In the genomic region with DNA sequence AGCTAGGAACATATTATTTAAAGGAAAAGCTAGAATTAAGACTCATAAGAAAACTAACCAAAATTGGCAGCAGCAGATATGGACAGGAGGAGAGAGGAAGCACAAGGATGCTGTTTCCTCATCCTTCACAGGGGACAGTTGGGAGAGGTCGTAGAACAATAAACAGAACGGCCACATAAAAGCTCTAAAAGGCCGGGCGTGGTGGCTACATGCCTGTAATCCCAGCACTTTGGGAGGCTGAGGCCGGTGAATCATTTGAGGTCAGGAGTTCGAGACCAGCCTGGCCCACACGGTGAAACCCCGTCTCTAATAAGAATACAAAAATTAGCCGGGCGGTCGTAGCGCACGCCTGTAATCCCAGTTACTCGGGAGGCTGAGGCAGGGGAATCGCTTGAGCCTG, we compare ENCODE assay signal across 21 cellular contexts. TPM values are rescaled to one million over a fixed set of nuclear protein-coding genes. Genes with fewer than 3 reads are reported as not detected.
DNase-seq lines count a peak whose midpoint lies in the region; ATAC-seq and TF ChIP-seq lines count a peak whose summit lies in the region.
"Had no signal": no experiment of that assay in that cellular context is flagged by ENCODE, and none has a peak within 500 bp of the region (broad histone marks: within the 10 kb centered on the region; RNA-seq: fewer than 3 reads in every experiment).

No MANE protein-coding gene starts in this region.

- H3K4me3 ChIP-seq in OCI-LY3 (ENCODE audit: low read length), result no peak overlapping the region
- no peak overlapping the region for H3K4me3 ChIP-seq in trophoblast cell (ENCODE audit: low read depth, low read length)

- peaks cover 31% of the 10 kb centered on the region for H3K27me3 Mint-ChIP-seq in stimulated activated naive CD8-positive, alpha-beta T cell treated with anti-CD3 and anti-CD28 coated beads, Interleukin-15, Interleukin-2, amounts not matched to agents 100 ng/mL and 50 ng/mL, for 24 hours
- H3K27me3 Mint-ChIP-seq in stimulated activated naive CD8-positive, alpha-beta T cell treated with anti-CD3 and anti-CD28 coated beads, Interleukin-15, amount 100 ng/mL, for 72 hours, result peaks cover 72% of the 10 kb centered on the region

- no peaks in the 10 kb centered on the region for H3K79me1 ChIP-seq in trophoblast cell (ENCODE audit: low read length)

- no peak overlapping the region for H3K4ac ChIP-seq in trophoblast cell (ENCODE audit: low read depth, low read length)

- H3K36me3 ChIP-seq in OCI-LY3 (replicated peaks; ENCODE audit: low read depth, low read length), result no peaks in the 10 kb centered on the region
- H3K36me3 ChIP-seq in trophoblast cell (ENCODE audit: control insufficient read depth in 1 of 2, insufficient read depth in 2 of 2, low read length in 2 of 2), result no peaks in the 10 kb centered on the region

- H3K27me3 ChIP-seq in OCI-LY3 (ENCODE audit: low read depth, low read length) (no peaks in the 10 kb centered on the region), trophoblast cell (ENCODE audit: insufficient read depth, low read length) (no peaks in the 10 kb centered on the region)

- no peak overlapping the region for H2BK12ac ChIP-seq in trophoblast cell (ENCODE audit: low read length)

- no peak overlapping the region for H3K23ac ChIP-seq in trophoblast cell (ENCODE audit: low read length)

- no peaks in the 10 kb centered on the region for H3K79me2 ChIP-seq in OCI-LY3 (ENCODE audit: low read length)
- no peaks in the 10 kb centered on the region for H3K79me2 ChIP-seq in trophoblast cell (ENCODE audit: control insufficient read depth, insufficient read depth, low read length, poor library complexity)

- no peak for DNase-seq in stimulated activated naive CD8-positive, alpha-beta T cell treated with anti-CD3 and anti-CD28 coated beads, Interleukin-15, amount 100 ng/mL, for 72 hours
- DNase-seq in trophoblast cell (no peak), epidermal melanocyte (ENCODE audit: insufficient read length, low spot score) (no peak)
- no peak for DNase-seq in activated effector memory CD4-positive, alpha-beta T cell treated with Interleukin-2 at 50 U/mL for 16 hours
- DNase-seq: 8988T; Caco-2; CD4-positive, alpha-beta T cell; GF-D8; NCI-H1048; NCI-H1436; NCI-H1930; NCI-H226; NCI-H524; NCI-H82 had no signal

- H3K4me3 Mint-ChIP-seq in stimulated activated naive CD8-positive, alpha-beta T cell treated with anti-CD3 and anti-CD28 coated beads, Interleukin-15, Interleukin-2, amounts not matched to agents 100 ng/mL and 50 ng/mL, for 24 hours, result no peak overlapping the region
- no peak overlapping the region for H3K4me3 Mint-ChIP-seq in stimulated activated naive CD8-positive, alpha-beta T cell treated with anti-CD3 and anti-CD28 coated beads, Interleukin-15, amount 100 ng/mL, for 72 hours
- H3K4me3 Mint-ChIP-seq: CD4-positive, alpha-beta T cell had no signal

- H3K18ac ChIP-seq in trophoblast cell (ENCODE audit: low read length), result no peak overlapping the region

- whole genome bisulfite sequencing in trophoblast cell (ENCODE audit: extremely low coverage, insufficient coverage, insufficient read length), result no CpG with 5 or more reads among the region's 15 CpGs

- no peak overlapping the region for H4K8ac ChIP-seq in trophoblast cell (ENCODE audit: low read depth, low read length)

- H3K4me1 Mint-ChIP-seq in stimulated activated naive CD8-positive, alpha-beta T cell treated with anti-CD3 and anti-CD28 coated beads, Interleukin-15, Interleukin-2, amounts not matched to agents 100 ng/mL and 50 ng/mL, for 24 hours (ENCODE audit: low read depth), result peaks cover 29% of the 10 kb centered on the region
- peaks cover 13% of the 10 kb centered on the region for H3K4me1 Mint-ChIP-seq in stimulated activated naive CD8-positive, alpha-beta T cell treated with anti-CD3 and anti-CD28 coated beads, Interleukin-15, amount 100 ng/mL, for 72 hours

- no peaks in the 10 kb centered on the region for H3K9me3 Mint-ChIP-seq in stimulated activated naive CD8-positive, alpha-beta T cell treated with anti-CD3 and anti-CD28 coated beads, Interleukin-15, Interleukin-2, amounts not matched to agents 100 ng/mL and 50 ng/mL, for 24 hours
- H3K9me3 Mint-ChIP-seq in stimulated activated naive CD8-positive, alpha-beta T cell treated with anti-CD3 and anti-CD28 coated beads, Interleukin-15, amount 100 ng/mL, for 72 hours, result no peaks in the 10 kb centered on the region
- H3K9me3 Mint-ChIP-seq: CD4-positive, alpha-beta T cell had no signal

- no peaks in the 10 kb centered on the region for H4K20me1 ChIP-seq in OCI-LY3 (ENCODE audit: insufficient read depth, low read length)

- no peak for ATAC-seq in stimulated activated naive CD8-positive, alpha-beta T cell treated with anti-CD3 and anti-CD28 coated beads, Interleukin-15, amount 100 ng/mL, for 72 hours
- peak; percentile 22 for ATAC-seq in esophagus mucosa
- ATAC-seq in HG03280 (IDR thresholded peaks at IDR 0.05; ENCODE audit: unreplicated experiment), result no peak

- H2AFZ ChIP-seq in OCI-LY3 (ENCODE audit: low read depth, low read length), result 0 out of 2 replicates have a peak overlapping the region, but pooled peaks have one; percentile 58
- no peak overlapping the region for H2AFZ ChIP-seq in trophoblast cell (ENCODE audit: insufficient read depth, low read length, poor library complexity)

- peaks cover 77% of the 10 kb centered on the region for H3K4me1 ChIP-seq in OCI-LY3 (ENCODE audit: low read length)
- H3K4me1 ChIP-seq in trophoblast cell (ENCODE audit: control insufficient read depth in 1 of 2, insufficient read depth in 2 of 2, low read length in 2 of 2), result peaks cover 0 to 2% of the 10 kb centered on the region in 2 experiments
- H3K4me1 ChIP-seq: Caco-2 had no signal

- peak overlapping the region; percentile 62; the same call in 1 of the 2 replicates for H3K9ac ChIP-seq in OCI-LY3 (ENCODE audit: low read length)
- no peak overlapping the region for H3K9ac ChIP-seq in trophoblast cell (ENCODE audit: low read length)
- H3K9ac ChIP-seq: KMS-11 had no signal

- no peaks in the 10 kb centered on the region for H3K36me3 Mint-ChIP-seq in stimulated activated naive CD8-positive, alpha-beta T cell treated with anti-CD3 and anti-CD28 coated beads, Interleukin-15, Interleukin-2, amounts not matched to agents 100 ng/mL and 50 ng/mL, for 24 hours (ENCODE audit: low read depth)

- H3K9me3 ChIP-seq in OCI-LY3 (ENCODE audit: insufficient read depth, low read length) (no peaks in the 10 kb centered on the region; the same call in 1 of the 2 replicates), trophoblast cell (ENCODE audit: insufficient read depth, low read depth, low read length) (peaks cover 2% of the 10 kb centered on the region)
- H3K9me3 ChIP-seq: Caco-2 had no signal

- H4K91ac ChIP-seq in trophoblast cell (ENCODE audit: low read depth, low read length), result no peak overlapping the region

- no peak overlapping the region for H2BK5ac ChIP-seq in trophoblast cell (ENCODE audit: low read depth, low read length, poor library complexity)

- no peak overlapping the region for H2AK5ac ChIP-seq in trophoblast cell (ENCODE audit: low read length)

- no peak overlapping the region for H4K12ac ChIP-seq in trophoblast cell (ENCODE audit: low read depth, low read length)

- H2BK120ac ChIP-seq in trophoblast cell (ENCODE audit: insufficient read depth, low read length, poor library complexity), result no peak overlapping the region

- H3K27ac ChIP-seq in OCI-LY3 (ENCODE audit: low read length), result peak overlapping the region; percentile 93
- no peak overlapping the region for H3K27ac ChIP-seq in trophoblast cell (ENCODE audit: low read depth, low read length)
- H3K27ac ChIP-seq: KMS-11 had no signal

- no peak for TF ChIP-seq CTCF in OCI-LY3 (IDR thresholded peaks at IDR 0.05; ENCODE audit: low read depth, low read length)

- peak overlapping the region; percentile 66 for H3K27ac Mint-ChIP-seq in stimulated activated naive CD8-positive, alpha-beta T cell treated with anti-CD3 and anti-CD28 coated beads, Interleukin-15, Interleukin-2, amounts not matched to agents 100 ng/mL and 50 ng/mL, for 24 hours
- no peak overlapping the region for H3K27ac Mint-ChIP-seq in stimulated activated naive CD8-positive, alpha-beta T cell treated with anti-CD3 and anti-CD28 coated beads, Interleukin-15, amount 100 ng/mL, for 72 hours
- H3K27ac Mint-ChIP-seq: CD4-positive, alpha-beta T cell had no signal

- peak overlapping the region; percentile 62 for H3K4me2 ChIP-seq in OCI-LY3 (ENCODE audit: low read length)
- H3K4me2 ChIP-seq in trophoblast cell (ENCODE audit: low read length), result no peak overlapping the region
- H3K4me2 ChIP-seq: KMS-11 had no signal

- H3K14ac ChIP-seq in trophoblast cell (ENCODE audit: low read length), result no peak overlapping the region

RNA-seq across cellular contexts. Expression of gene TCL1B, which starts 10.5 kb away (rescaled TPM):
- total RNA-seq in esophagus mucosa, result not detected
- 31.6 and 34.0 TPM in 2 replicates for polyA plus RNA-seq in trophoblast cell (2013)
- total RNA-seq: Caco-2; CD4-positive, alpha-beta T cell; SK-MEL-5 had no signal
- polyA plus RNA-seq: AG04450 had no signal

RNA-seq across cellular contexts. Expression of gene TCL1A, which starts 17.2 kb away (rescaled TPM):
- 0.40 TPM for total RNA-seq in esophagus mucosa
- polyA plus RNA-seq in trophoblast cell (2013), result not detected in 2 replicates
- total RNA-seq: Caco-2; CD4-positive, alpha-beta T cell; SK-MEL-5 had no signal
- polyA plus RNA-seq: AG04450 had no signal
